8 cellular contexts compared by ENCODE assay signal in genomic region chr4:106105697-106106096, GRCh38.
"Had no signal": no experiment of that assay in that cellular context is flagged by ENCODE, and none has a peak within 500 bp of the region (broad histone marks: within the 10 kb centered on the region; RNA-seq: fewer than 3 reads in every experiment).

No MANE protein-coding gene starts in this region.

- FAIRE-seq: HepG2, HTR-8/SVneo, K562 had no signal

- H3K4me1 Mint-ChIP-seq: IgD-negative memory B cell had no signal

- H3K4me3 Mint-ChIP-seq: IgD-negative memory B cell had no signal

- DNase-seq: IMR-90, KBM-7, KG1 had no signal

- H3K27ac ChIP-seq: HL-60 had no signal

- H3K27me3 Mint-ChIP-seq: IgD-negative memory B cell had no signal

- H3K4me3 ChIP-seq: K562 had no signal

- H3K27ac Mint-ChIP-seq: IgD-negative memory B cell had no signal
